ENCODE assay signal across 8 cellular contexts in genomic region chr12:122981587-122982493, GRCh38. TPM values are rescaled to one million over a fixed set of nuclear protein-coding genes. Genes with fewer than 3 reads are reported as not detected.
DNase-seq lines count a peak whose midpoint lies in the region; ATAC-seq and FAIRE-seq lines count a peak whose summit lies in the region.

No MANE protein-coding gene starts in this region.

- peaks cover 27% of the 10 kb centered on the region for H3K36me3 Mint-ChIP-seq in activated CD4-positive, alpha-beta T cell treated with anti-CD3 and anti-CD28 coated beads, Interleukin-2, amount 10 ng/mL, durations not matched to agents 7 days and 5 days (ENCODE audit: low read depth)
- H3K36me3 Mint-ChIP-seq in activated CD8-positive, alpha-beta T cell treated with anti-CD3 and anti-CD28 coated beads, Interleukin-2, amount 10 ng/mL, durations not matched to agents 7 days and 5 days (ENCODE audit: low read depth): peaks cover 41% of the 10 kb centered on the region

- H3K4me3 Mint-ChIP-seq in activated CD4-positive, alpha-beta T cell treated with anti-CD3 and anti-CD28 coated beads, Interleukin-2, amount 10 ng/mL, durations not matched to agents 7 days and 5 days: peak overlapping the region; percentile 87
- peak overlapping the region; percentile 85 for H3K4me3 Mint-ChIP-seq in activated CD8-positive, alpha-beta T cell treated with anti-CD3 and anti-CD28 coated beads, Interleukin-2, amount 10 ng/mL, durations not matched to agents 7 days and 5 days

- ATAC-seq in activated CD8-positive, alpha-beta T cell treated with anti-CD3 and anti-CD28 coated beads, Interleukin-2, amount 10 ng/mL, durations not matched to agents 7 days and 5 days: no peak

- H3K4me1 ChIP-seq in iPS-20b (ENCODE audit: insufficient read depth, low read length): no peaks in the 10 kb centered on the region

- H3K4me1 Mint-ChIP-seq in activated CD4-positive, alpha-beta T cell treated with anti-CD3 and anti-CD28 coated beads, Interleukin-2, amount 10 ng/mL, durations not matched to agents 7 days and 5 days: peaks cover 49% of the 10 kb centered on the region
- H3K4me1 Mint-ChIP-seq in activated CD8-positive, alpha-beta T cell treated with anti-CD3 and anti-CD28 coated beads, Interleukin-2, amount 10 ng/mL, durations not matched to agents 7 days and 5 days (ENCODE audit: low read depth): peaks cover 59% of the 10 kb centered on the region

- FAIRE-seq in frontal cortex (lab: Jason Lieb, UNC): no peak

- no peak for DNase-seq in activated CD4-positive, alpha-beta T cell treated with anti-CD3 and anti-CD28 coated beads, Interleukin-2, amount 10 ng/mL, durations not matched to agents 7 days and 5 days
- DNase-seq in activated CD4-positive, alpha-beta T cell treated with anti-CD3 and anti-CD28 coated beads, Interleukin-2, amount 50 U/mL, for 4 hours: no peak
- DNase-seq in activated CD8-positive, alpha-beta T cell treated with anti-CD3 and anti-CD28 coated beads, Interleukin-2, amount 10 ng/mL, durations not matched to agents 7 days and 5 days: no peak
- DNase-seq in substantia nigra (lab: John Stamatoyannopoulos, UW): no peak
- no peak for DNase-seq in effector CD4-positive, alpha-beta T cell
- DNase-seq in NCI-H2107 (lab: John Stamatoyannopoulos, UW): no peak
- DNase-seq in frontal cortex (ENCODE audit: low spot score in 2 of 2): no peak

- CTCF ChIA-PET in activated CD4-positive, alpha-beta T cell treated with anti-CD3 and anti-CD28 coated beads, Interleukin-2, amount 10 ng/mL, durations not matched to agents 7 days and 5 days (lab: Charles Lee): interaction anchor here (0.6 to 1.6 kb wide), 5 partner anchors 9 to 1513 kb away, joined by 3 to 6 read pairs (median 3); no protein-coding TSS in a partner anchor
- CTCF ChIA-PET in activated CD8-positive, alpha-beta T cell treated with anti-CD3 and anti-CD28 coated beads, Interleukin-2, amount 10 ng/mL, durations not matched to agents 7 days and 5 days (lab: Charles Lee): interaction anchor here (2.4 kb wide), 1 partner anchor 256 kb away, joined by 15 read pairs; no protein-coding TSS in a partner anchor

- H3K36me3 ChIP-seq in iPS-20b (ENCODE audit: insufficient read depth, low read depth, low read length): peaks cover 20% of the 10 kb centered on the region; the same call in 1 of the 2 replicates

- H3K9me3 Mint-ChIP-seq in activated CD4-positive, alpha-beta T cell treated with anti-CD3 and anti-CD28 coated beads, Interleukin-2, amount 10 ng/mL, durations not matched to agents 7 days and 5 days: no peaks in the 10 kb centered on the region
- no peaks in the 10 kb centered on the region for H3K9me3 Mint-ChIP-seq in activated CD8-positive, alpha-beta T cell treated with anti-CD3 and anti-CD28 coated beads, Interleukin-2, amount 10 ng/mL, durations not matched to agents 7 days and 5 days (ENCODE audit: insufficient read depth)

- no peaks in the 10 kb centered on the region; the same call in 1 of the 2 replicates for H3K27me3 ChIP-seq in iPS-20b (ENCODE audit: insufficient read depth, low read length)

- H3K9me3 ChIP-seq in iPS-20b (ENCODE audit: insufficient read depth, low read depth, low read length): no peaks in the 10 kb centered on the region

- H3K27ac ChIP-seq in iPS-20b (ENCODE audit: low read length) (no peak overlapping the region), substantia nigra (ENCODE audit: low read depth, low read length, poor library complexity, severe bottlenecking) (peak overlapping the region; percentile 82)

- H3K4me3 ChIP-seq in iPS-20b (ENCODE audit: low read length): peak overlapping the region; percentile 87

- H3K27ac Mint-ChIP-seq in activated CD4-positive, alpha-beta T cell treated with anti-CD3 and anti-CD28 coated beads, Interleukin-2, amount 10 ng/mL, durations not matched to agents 7 days and 5 days: peak overlapping the region; percentile 84
- peak overlapping the region; percentile 87 for H3K27ac Mint-ChIP-seq in activated CD8-positive, alpha-beta T cell treated with anti-CD3 and anti-CD28 coated beads, Interleukin-2, amount 10 ng/mL, durations not matched to agents 7 days and 5 days

- H3K27me3 Mint-ChIP-seq in activated CD4-positive, alpha-beta T cell treated with anti-CD3 and anti-CD28 coated beads, Interleukin-2, amount 10 ng/mL, durations not matched to agents 7 days and 5 days: no peaks in the 10 kb centered on the region
- no peaks in the 10 kb centered on the region for H3K27me3 Mint-ChIP-seq in activated CD8-positive, alpha-beta T cell treated with anti-CD3 and anti-CD28 coated beads, Interleukin-2, amount 10 ng/mL, durations not matched to agents 7 days and 5 days (ENCODE audit: low read depth)

- H3K9ac ChIP-seq in iPS-20b (ENCODE audit: low read depth, low read length): peak overlapping the region; percentile 88; the same call in 1 of the 2 replicates

- POLR2A ChIA-PET in activated CD4-positive, alpha-beta T cell treated with anti-CD3 and anti-CD28 coated beads, Interleukin-2, amount 10 ng/mL, durations not matched to agents 7 days and 5 days (lab: Charles Lee): interaction anchor here (1.0 kb wide), 1 partner anchor 256 kb away, joined by 3 read pairs; no protein-coding TSS in a partner anchor
- POLR2A ChIA-PET in activated CD8-positive, alpha-beta T cell treated with anti-CD3 and anti-CD28 coated beads, Interleukin-2, amount 10 ng/mL, durations not matched to agents 7 days and 5 days (lab: Charles Lee): interaction anchor here (0.7 to 1.6 kb wide), 4 partner anchors 13 to 161 kb away, joined by 3 to 6 read pairs (median 3); no protein-coding TSS in a partner anchor

RNA-seq across cellular contexts. Expression of gene ARL6IP4, which starts 1.4 kb away (rescaled TPM):
- total RNA-seq in activated CD4-positive, alpha-beta T cell treated with anti-CD3 and anti-CD28 coated beads, Interleukin-2, amount 10 ng/mL, durations not matched to agents 7 days and 5 days: 100 to 1,000 TPM; 160 to 180 TPM
- 100 to 1,000 TPM; 204 to 213 TPM for total RNA-seq in activated CD8-positive, alpha-beta T cell treated with anti-CD3 and anti-CD28 coated beads, Interleukin-2, amount 10 ng/mL, durations not matched to agents 7 days and 5 days
- 24.9 TPM for total RNA-seq in frontal cortex

RNA-seq across cellular contexts. Expression of gene OGFOD2, which starts 6.8 kb away (rescaled TPM):
- 10 to 100 TPM; 25.3 to 25.9 TPM for total RNA-seq in activated CD4-positive, alpha-beta T cell treated with anti-CD3 and anti-CD28 coated beads, Interleukin-2, amount 10 ng/mL, durations not matched to agents 7 days and 5 days
- total RNA-seq in activated CD8-positive, alpha-beta T cell treated with anti-CD3 and anti-CD28 coated beads, Interleukin-2, amount 10 ng/mL, durations not matched to agents 7 days and 5 days: 10 to 100 TPM; 24.1 to 27.0 TPM
- 4.5 TPM for total RNA-seq in frontal cortex

RNA-seq across cellular contexts. Expression of gene ABCB9, which starts 15.6 kb away (rescaled TPM):
- total RNA-seq in activated CD4-positive, alpha-beta T cell treated with anti-CD3 and anti-CD28 coated beads, Interleukin-2, amount 10 ng/mL, durations not matched to agents 7 days and 5 days: 1 to 10 TPM; 4.7 to 6.7 TPM
- total RNA-seq in activated CD8-positive, alpha-beta T cell treated with anti-CD3 and anti-CD28 coated beads, Interleukin-2, amount 10 ng/mL, durations not matched to agents 7 days and 5 days: 1 to 10 TPM; 5.9 to 6.0 TPM
- 17.5 TPM for total RNA-seq in frontal cortex
